Comparison of ENCODE assay signal across 10 cellular contexts in genomic region chr13:77832339-77833100, GRCh38.
DNase-seq lines count a peak whose midpoint lies in the region; ATAC-seq and TF ChIP-seq lines count a peak whose summit lies in the region.
"Had no signal": no experiment of that assay in that cellular context is flagged by ENCODE, and none has a peak within 500 bp of the region (broad histone marks: within the 10 kb centered on the region; RNA-seq: fewer than 3 reads in every experiment).

No MANE protein-coding gene starts in this region.

- H2AFZ ChIP-seq in smooth muscle cell (ENCODE audit: low read depth): peak overlapping the region; percentile 44

- no peak overlapping the region for H3K4me2 ChIP-seq in smooth muscle cell

- H3K79me2 ChIP-seq in smooth muscle cell (ENCODE audit: low read depth): no peaks in the 10 kb centered on the region

- no peaks in the 10 kb centered on the region for H3F3A ChIP-seq in smooth muscle cell (ENCODE audit: low read depth)

- H3K4me1 ChIP-seq in right cardiac atrium (ENCODE audit: control insufficient read depth, insufficient read depth, low read length) (peaks cover 2% of the 10 kb centered on the region), smooth muscle cell (ENCODE audit: low read depth) (peaks cover 33% of the 10 kb centered on the region)

- H3K4me3 ChIP-seq in astrocyte of the spinal cord (ENCODE audit: low read depth, low read length): no peak overlapping the region
- H3K4me3 ChIP-seq in right cardiac atrium (ENCODE audit: low read length): no peak overlapping the region
- H3K4me3 ChIP-seq in smooth muscle cell: no peak overlapping the region

- ATAC-seq in right cardiac atrium: peak; percentile 84 to 90
- ATAC-seq in GM21576 (IDR thresholded peaks at IDR 0.05; ENCODE audit: unreplicated experiment): no peak

- TF ChIP-seq CTCF in astrocyte of the spinal cord (IDR thresholded peaks at IDR 0.05; ENCODE audit: low read depth, low read length) (no peak), smooth muscle cell (IDR thresholded peaks at IDR 0.05; ENCODE audit: borderline replicate concordance, insufficient read depth, poor library complexity, severe bottlenecking) (no peak)

- in situ Hi-C loops in astrocyte of the spinal cord (cut with HindIII; ENCODE audit: low sequenced_read_pairs): no loop called here

- no peaks in the 10 kb centered on the region for H3K36me3 ChIP-seq in smooth muscle cell (ENCODE audit: low read depth)

- H3K27ac ChIP-seq in right cardiac atrium (ENCODE audit: low read length): no peak overlapping the region
- peak overlapping the region; percentile 64 for H3K27ac ChIP-seq in smooth muscle cell (ENCODE audit: low read depth)

- 69% methylated on average over 2 of the region's 2 CpGs for WGBS in right cardiac atrium
- 97% methylated on average over 2 of the region's 2 CpGs for WGBS in smooth muscle cell (ENCODE audit: low lambda C conversion rate)

- no peaks in the 10 kb centered on the region for H4K20me1 ChIP-seq in smooth muscle cell (ENCODE audit: low read depth)

- H3K9me3 ChIP-seq in right cardiac atrium (ENCODE audit: control insufficient read depth, low read length): no peaks in the 10 kb centered on the region
- no peaks in the 10 kb centered on the region for H3K9me3 ChIP-seq in smooth muscle cell (replicated peaks; ENCODE audit: low read depth)

- DNase-seq in NOMO-1 (lab: John Stamatoyannopoulos, UW; ENCODE audit: unreplicated experiment in 2 of 2): peak; percentile 71 to 93
- DNase-seq in astrocyte of the spinal cord (ENCODE audit: low read depth, low spot score): peak; percentile 8
- no peak for DNase-seq in right cardiac atrium
- DNase-seq in smooth muscle cell (lab: John Stamatoyannopoulos, UW; ENCODE audit: unreplicated experiment): no peak
- DNase-seq in iPS-NIHi11 (ENCODE audit: low spot score): no peak
- DNase-seq in occipital lobe (lab: John Stamatoyannopoulos, UW): no peak
- DNase-seq in stimulated activated CD4-positive, alpha-beta T cell treated with anti-CD3 and anti-CD28 coated beads, Interleukin-15, amount 100 ng/mL, for 24 hours: no peak
- DNase-seq: activated naive CD8-positive, alpha-beta T cell treated with anti-CD3 and anti-CD28 coated beads for 36 hours; NCI-H345 had no signal

- H3K27me3 ChIP-seq in right cardiac atrium (ENCODE audit: control insufficient read depth, insufficient read depth): no peaks in the 10 kb centered on the region
- H3K27me3 ChIP-seq in smooth muscle cell (ENCODE audit: low read depth): no peaks in the 10 kb centered on the region

- H3K9ac ChIP-seq in smooth muscle cell (ENCODE audit: low read depth): no peak overlapping the region

- intact Hi-C loops in right cardiac atrium (cut with DNase I): no loop called here

Comparison
In these comparisons a context has a peak if more than half of its experiments do, and no peak if none do; other contexts are left out.
1. DNase-seq: peak in NOMO-1 (2 of 2) and astrocyte of the spinal cord (single experiment); none in right cardiac atrium (0 of 3), smooth muscle cell (single experiment), iPS-NIHi11 (single experiment), occipital lobe (single experiment) and stimulated activated CD4-positive, alpha-beta T cell treated with anti-CD3 and anti-CD28 coated beads, Interleukin-15, amount 100 ng/mL, for 24 hours (single experiment).